ENCODE assay signal across 1 cellular context in the genomic region with DNA sequence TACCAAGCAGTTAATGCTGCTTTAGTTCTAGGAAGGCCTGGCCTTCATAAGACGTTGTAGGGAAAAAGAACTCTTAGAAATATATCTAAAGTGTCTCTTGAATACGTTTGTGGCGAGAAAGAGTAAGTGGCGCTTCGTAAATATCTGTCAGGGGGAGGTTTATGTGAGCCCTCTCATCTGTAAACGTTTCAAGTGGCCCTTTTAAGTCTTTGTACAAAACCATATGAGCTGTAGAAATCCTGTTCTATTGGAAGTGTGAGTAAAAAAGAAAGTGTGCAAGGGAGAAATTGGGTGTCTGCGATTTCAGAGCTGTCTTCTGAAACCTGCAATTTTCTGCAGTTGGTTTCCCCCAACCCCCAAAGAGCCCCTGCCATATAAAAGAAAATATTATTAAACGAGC.
TF ChIP-seq lines count a peak whose summit lies in the region.

No MANE protein-coding gene starts in this region.

TF ChIP-seq in WTC11, 78 proteins besides CTCF, POLR2A, EP300 and RAD21 (continued from another document):
- TF ChIP-seq, protein P1, sequence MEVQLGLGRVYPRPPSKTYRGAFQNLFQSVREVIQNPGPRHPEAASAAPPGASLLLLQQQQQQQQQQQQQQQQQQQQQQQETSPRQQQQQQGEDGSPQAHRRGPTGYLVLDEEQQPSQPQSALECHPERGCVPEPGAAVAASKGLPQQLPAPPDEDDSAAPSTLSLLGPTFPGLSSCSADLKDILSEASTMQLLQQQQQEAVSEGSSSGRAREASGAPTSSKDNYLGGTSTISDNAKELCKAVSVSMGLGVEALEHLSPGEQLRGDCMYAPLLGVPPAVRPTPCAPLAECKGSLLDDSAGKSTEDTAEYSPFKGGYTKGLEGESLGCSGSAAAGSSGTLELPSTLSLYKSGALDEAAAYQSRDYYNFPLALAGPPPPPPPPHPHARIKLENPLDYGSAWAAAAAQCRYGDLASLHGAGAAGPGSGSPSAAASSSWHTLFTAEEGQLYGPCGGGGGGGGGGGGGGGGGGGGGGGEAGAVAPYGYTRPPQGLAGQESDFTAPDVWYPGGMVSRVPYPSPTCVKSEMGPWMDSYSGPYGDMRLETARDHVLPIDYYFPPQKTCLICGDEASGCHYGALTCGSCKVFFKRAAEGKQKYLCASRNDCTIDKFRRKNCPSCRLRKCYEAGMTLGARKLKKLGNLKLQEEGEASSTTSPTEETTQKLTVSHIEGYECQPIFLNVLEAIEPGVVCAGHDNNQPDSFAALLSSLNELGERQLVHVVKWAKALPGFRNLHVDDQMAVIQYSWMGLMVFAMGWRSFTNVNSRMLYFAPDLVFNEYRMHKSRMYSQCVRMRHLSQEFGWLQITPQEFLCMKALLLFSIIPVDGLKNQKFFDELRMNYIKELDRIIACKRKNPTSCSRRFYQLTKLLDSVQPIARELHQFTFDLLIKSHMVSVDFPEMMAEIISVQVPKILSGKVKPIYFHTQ (CRISPR knock-in tag; IDR thresholded peaks at IDR 0.05), result no peak
